ENCODE assay signal across 9 cellular contexts in genomic region chr1:192545781-192546521, GRCh38. TPM values are rescaled to one million over a fixed set of nuclear protein-coding genes. Genes with fewer than 3 reads are reported as not detected.
DNase-seq lines count a peak whose midpoint lies in the region; ATAC-seq lines count a peak whose summit lies in the region.
"Had no signal": no experiment of that assay in that cellular context is flagged by ENCODE, and none has a peak within 500 bp of the region (broad histone marks: within the 10 kb centered on the region; RNA-seq: fewer than 3 reads in every experiment).

No MANE protein-coding gene starts in this region.

- H3K27me3 Mint-ChIP-seq in naive thymus-derived CD8-positive, alpha-beta T cell: no peaks in the 10 kb centered on the region

- H3K36me3 ChIP-seq in aorta (ENCODE audit: control insufficient read depth in 1 of 2, insufficient read depth in 2 of 2, low read length in 1 of 2): no peaks in the 10 kb centered on the region

- peak overlapping the region in 1 of 10 donors; percentile 67 for H3K4me3 Mint-ChIP-seq in naive thymus-derived CD8-positive, alpha-beta T cell

- no peaks in the 10 kb centered on the region for H3K36me3 Mint-ChIP-seq in naive thymus-derived CD8-positive, alpha-beta T cell

- 92 to 93% methylated on average over 3 of the region's 3 CpGs for WGBS in aorta, 2 donors

- POLR2A ChIA-PET in naive thymus-derived CD8-positive, alpha-beta T cell (lab: Charles Lee): no interaction called here

- DNase-seq in NOMO-1 (lab: John Stamatoyannopoulos, UW; ENCODE audit: unreplicated experiment in 2 of 2): peak; percentile 42 to 89
- DNase-seq in globus pallidus (ENCODE audit: low spot score): peak; percentile 23
- no peak for DNase-seq in activated CD8-positive, alpha-beta memory T cell treated with anti-CD3 and anti-CD28 coated beads for 24 hours
- no peak for DNase-seq in aorta
- no peak for DNase-seq in activated CD4-positive, alpha-beta T cell treated with anti-CD3 and anti-CD28 coated beads, Interleukin-2, amount 50 U/mL, for 48 hours
- DNase-seq in naive thymus-derived CD8-positive, alpha-beta T cell: no peak

- H3K4me3 ChIP-seq in aorta (ENCODE audit: low read length in 2 of 2): no peak overlapping the region

- peaks cover 0 to 37% (median 6%) of the 10 kb centered on the region in 4 donors for H3K4me1 Mint-ChIP-seq in naive thymus-derived CD8-positive, alpha-beta T cell

- intact Hi-C loops in aorta (cut with DNase I): no loop called here

- no peaks in the 10 kb centered on the region for H3K27me3 ChIP-seq in aorta (ENCODE audit: control insufficient read depth in 1 of 2, insufficient read depth in 2 of 2, low read length in 1 of 2)

- H3K9me3 ChIP-seq in aorta (ENCODE audit: control insufficient read depth, low read length): no peaks in the 10 kb centered on the region

- ATAC-seq in GM18519 (IDR thresholded peaks at IDR 0.05; ENCODE audit: low FRiP score, unreplicated experiment): peak; percentile 59
- ATAC-seq in HG02623 (IDR thresholded peaks at IDR 0.05; ENCODE audit: unreplicated experiment): peak; percentile 51
- ATAC-seq in aorta (ENCODE audit: low FRiP score): no peak
- no peak for ATAC-seq in naive thymus-derived CD8-positive, alpha-beta T cell

- H3K27ac ChIP-seq in aorta (ENCODE audit: low read depth in 1 of 2, low read length in 2 of 2): no peak overlapping the region

- H3K9me3 Mint-ChIP-seq in naive thymus-derived CD8-positive, alpha-beta T cell: no peaks in the 10 kb centered on the region

- peaks cover 0 to 6% of the 10 kb centered on the region in 2 donors for H3K4me1 ChIP-seq in aorta (ENCODE audit: control insufficient read depth in 1 of 2, insufficient read depth in 2 of 2, low read length in 2 of 2)

- peak overlapping the region in 1 of 10 donors; percentile 53 for H3K27ac Mint-ChIP-seq in naive thymus-derived CD8-positive, alpha-beta T cell

RNA-seq across cellular contexts. Expression of gene RGS1, which starts 29.6 kb away (rescaled TPM):
- 10 to 100 TPM; 26.8 to 43.4 TPM for total RNA-seq in aorta
- polyA plus RNA-seq in aorta: 10 to 100 TPM in 1 of 2 donors, 1 to 10 TPM in 1; 4.1 to 23.3 TPM
- total RNA-seq in naive thymus-derived CD8-positive, alpha-beta T cell: 1 to 10 TPM in 1 of 2 experiments, under 1 TPM in 1; 0.58 to 1.7 TPM
- 10 to 100 TPM in 1 of 3 donors, 1 to 10 TPM in 2; 3.9 to 37.6 (median 4.8) TPM for polyA plus RNA-seq in naive thymus-derived CD8-positive, alpha-beta T cell
- total RNA-seq: kidney epithelial cell had no signal

Comparison
In these comparisons a context has a peak if more than half of its experiments do, and no peak if none do; other contexts are left out.
1. ATAC-seq: peak in GM18519 (single experiment) and HG02623 (single experiment); none in aorta (single experiment) and naive thymus-derived CD8-positive, alpha-beta T cell (0 of 2).
2. DNase-seq: peak in NOMO-1 (2 of 2) and globus pallidus (single experiment); none in activated CD8-positive, alpha-beta memory T cell treated with anti-CD3 and anti-CD28 coated beads for 24 hours (single experiment), aorta (0 of 2), activated CD4-positive, alpha-beta T cell treated with anti-CD3 and anti-CD28 coated beads, Interleukin-2, amount 50 U/mL, for 48 hours (0 of 2) and naive thymus-derived CD8-positive, alpha-beta T cell (0 of 10).
3. RNA of gene RGS1, which starts 29.6 kb away (total RNA-seq): 26.8 to 43.4 TPM in aorta; 0.58 to 1.7 TPM in naive thymus-derived CD8-positive, alpha-beta T cell; every median in the first group is over 10 times any median in the second.